ENCODE assay signal across 16 cellular contexts in the genomic region with DNA sequence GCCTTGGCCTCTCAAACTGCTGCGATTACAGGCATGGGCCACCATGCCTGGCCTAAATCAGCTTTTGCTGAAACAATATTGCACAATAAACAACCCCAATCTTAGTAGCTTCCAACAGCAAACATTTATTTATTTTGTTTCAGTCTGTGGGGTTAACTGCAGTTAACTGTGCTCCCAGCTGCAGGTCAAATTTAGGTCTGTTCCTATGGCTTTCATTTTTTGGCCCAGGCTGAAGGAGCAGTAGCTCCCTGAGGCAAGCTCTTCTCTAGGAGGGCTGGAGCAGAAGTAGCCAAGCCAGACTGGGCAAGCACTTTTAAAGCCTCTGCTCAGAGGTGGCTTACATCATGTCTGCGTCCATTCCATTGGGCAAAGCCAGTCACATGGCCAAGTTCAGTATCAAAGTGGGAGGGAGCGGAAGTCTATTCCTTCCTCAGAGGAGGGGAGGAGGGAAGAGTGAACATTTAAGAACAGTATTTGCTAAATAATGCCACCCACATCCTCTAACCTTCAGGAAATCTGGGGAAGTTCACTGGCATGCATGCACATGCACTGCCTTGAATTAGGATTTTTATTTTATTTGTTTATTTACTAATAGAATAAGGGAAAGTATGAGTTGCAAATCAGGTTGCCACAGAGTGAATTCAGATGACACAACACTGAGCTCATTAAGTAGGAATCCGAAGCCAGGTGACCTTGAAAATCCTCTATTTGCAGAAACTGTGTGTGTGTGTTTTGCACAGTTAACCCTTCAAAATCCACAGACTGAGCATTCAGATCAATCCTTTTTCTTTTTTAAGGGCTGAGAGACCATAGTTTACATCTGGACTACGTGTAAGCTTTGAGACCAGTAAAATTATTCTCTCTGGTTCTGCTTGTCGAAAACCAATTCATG.
A peak's percentile ranks its signal among the peaks of the same experiment; 100 is the strongest.
DNase-seq lines count a peak whose midpoint lies in the region; ATAC-seq, FAIRE-seq and TF ChIP-seq lines count a peak whose summit lies in the region.
"Had no signal": no experiment of that assay in that cellular context is flagged by ENCODE, and none has a peak within 500 bp of the region (broad histone marks: within the 10 kb centered on the region; RNA-seq: fewer than 3 reads in every experiment).

No MANE protein-coding gene starts in this region.

- POLR2A ChIA-PET in GM12878 (lab: Charles Lee) = no interaction called here

- SMC1A ChIA-PET in GM12878 (lab: Charles Lee; ENCODE audit: uncharacterized antibody, unreplicated experiment) = no interaction called here

- H3K4me2 ChIP-seq in GM12878 (ENCODE audit: control insufficient read depth, insufficient read depth) (no peak overlapping the region), GM23248 (ENCODE audit: unreplicated experiment) (no peak overlapping the region)

- H3K9me3 ChIP-seq in GM12878 (replicated peaks; ENCODE audit: control insufficient read depth, insufficient read depth, low read length) (no peaks in the 10 kb centered on the region; the same call in 2 of the 3 replicates), GM23248 (ENCODE audit: low read depth) (no peaks in the 10 kb centered on the region), small intestine (ENCODE audit: control insufficient read depth, low read depth) (no peaks in the 10 kb centered on the region)
- H3K9me3 ChIP-seq: Caco-2, esophagus muscularis mucosa, sigmoid colon had no signal

- H3K9ac ChIP-seq in GM12878 (ENCODE audit: control insufficient read depth, insufficient read depth, low read length) = no peak overlapping the region
- H3K9ac ChIP-seq in GM23248 = no peak overlapping the region

- TF ChIP-seq EP300 in GM12878 (IDR thresholded peaks at IDR 0.05; ENCODE audit: borderline replicate concordance in 1 of 2, control insufficient read depth in 1 of 2, low read depth in 2 of 2, low read length in 2 of 2) = no peak

- BruUV-seq in GM12878 (replicated peaks; lab: Mats Ljungman, UMichigan) = no TSS peak

- RAD21 ChIA-PET in GM12878 (lab: Charles Lee; ENCODE audit: unreplicated experiment) = no interaction called here

- H3K27me3 ChIP-seq in GM12878 (replicated peaks in 1 of 2; ENCODE audit: control insufficient read depth in 2 of 2, insufficient read depth in 2 of 2, low read length in 1 of 2) (no peaks in the 10 kb centered on the region), GM23248 (replicated peaks; ENCODE audit: insufficient read depth) (no peaks in the 10 kb centered on the region), small intestine (ENCODE audit: control insufficient read depth in 2 of 2, insufficient read depth in 2 of 2, low read length in 2 of 2) (no peaks in the 10 kb centered on the region)
- H3K27me3 ChIP-seq: esophagus muscularis mucosa, sigmoid colon had no signal

- DNase-seq in Ammon's horn (ENCODE audit: low spot score) = peak; percentile 4
- DNase-seq in HT1080 (ENCODE audit: low read depth) = peak; percentile 26
- no peak for DNase-seq in GM12878 (ENCODE audit: low read depth, low spot score)
- DNase-seq in kidney tubule cell (ENCODE audit: low spot score) = peak; percentile 14
- DNase-seq in NCI-H69 (lab: John Stamatoyannopoulos, UW) = no peak
- no peak for DNase-seq in UCSD-AML1 (lab: John Stamatoyannopoulos, UW; ENCODE audit: unreplicated experiment)
- DNase-seq in GM23248 = no peak
- no peak for DNase-seq in small intestine
- DNase-seq: activated CD8-positive, alpha-beta T cell treated with anti-CD3 and anti-CD28 coated beads for 36 hours; activated gamma-delta T cell treated with Interleukin-2 at 50 U/mL for 16 hours; dermis blood vessel endothelial cell; NCI-H1105 treated with DMSO at 0.1 percent for 48 hours; sigmoid colon; stimulated activated CD4-positive, alpha-beta T cell treated with anti-CD3 and anti-CD28 coated beads, Interleukin-4, amount 100 ng/mL, for 4 hours had no signal

- H4K20me1 ChIP-seq in GM12878 (ENCODE audit: control insufficient read depth, insufficient read depth) (no peaks in the 10 kb centered on the region), GM23248 (ENCODE audit: insufficient read depth) (no peaks in the 10 kb centered on the region)

- H3F3A ChIP-seq in GM23248 (ENCODE audit: insufficient read depth) = no peaks in the 10 kb centered on the region

- H3K36me3 ChIP-seq in GM12878 (ENCODE audit: control insufficient read depth in 2 of 2, insufficient read depth in 2 of 2, low read length in 1 of 2) = no peaks in the 10 kb centered on the region
- H3K36me3 ChIP-seq in GM23248 (ENCODE audit: low read depth) = no peaks in the 10 kb centered on the region
- no peaks in the 10 kb centered on the region for H3K36me3 ChIP-seq in small intestine (ENCODE audit: control insufficient read depth in 2 of 2, insufficient read depth in 2 of 2, low read length in 2 of 2)
- H3K36me3 ChIP-seq: esophagus muscularis mucosa, sigmoid colon had no signal

- WGBS in GM12878 (ENCODE audit: insufficient coverage, insufficient replicate concordance, low lambda C conversion rate, missing lambda C conversion rate) = 25% methylated on average over 5 of the region's 6 CpGs
- WGBS in GM23248 (ENCODE audit: low coverage in 1 of 2, low lambda C conversion rate in 2 of 2, missing lambda C conversion rate in 2 of 2), 2 experiments = 14 to 21% methylated on average over 6 of the region's 6 CpGs
- WGBS in small intestine, 3 donors = 66 to 72% (median 67%) methylated on average over 6 of the region's 6 CpGs

- H3K4me1 ChIP-seq in GM12878 (ENCODE audit: control insufficient read depth, insufficient read depth, low read length) (no peaks in the 10 kb centered on the region), GM23248 (ENCODE audit: insufficient read depth) (no peaks in the 10 kb centered on the region), small intestine (ENCODE audit: control insufficient read depth in 2 of 2, insufficient read depth in 1 of 2, low read depth in 1 of 2, low read length in 1 of 2) (no peaks in the 10 kb centered on the region)
- H3K4me1 ChIP-seq: Caco-2, esophagus muscularis mucosa, sigmoid colon had no signal

- FAIRE-seq in GM12878 (lab: Jason Lieb, UNC) (no peak), small intestine (lab: Jason Lieb, UNC) (no peak)

- TF ChIP-seq CTCF in GM12878 (IDR thresholded peaks at IDR 0.05 in 2 of 3, conservative IDR thresholded peaks at IDR 0.05 in 1 of 3; ENCODE audit: control insufficient read depth in 2 of 3, extremely low read depth in 1 of 3, insufficient read depth in 1 of 3, low read depth in 3 of 3, low read length in 3 of 3) = no peak

- ATAC-seq in GM12878 = peak; percentile 58
- ATAC-seq: activated CD8-positive, alpha-beta T cell treated with anti-CD3 and anti-CD28 coated beads for 36 hours had no signal

- TF ChIP-seq POLR2A in GM12878 (IDR thresholded peaks at IDR 0.05; ENCODE audit: low read depth, low read length) = no peak

- TF ChIP-seq RAD21 in GM12878 (IDR thresholded peaks at IDR 0.05; ENCODE audit: insufficient read depth, low read depth, low read length) = no peak

- H3K79me2 ChIP-seq in GM12878 (ENCODE audit: control insufficient read depth, insufficient read depth, low read length) (no peaks in the 10 kb centered on the region), GM23248 (ENCODE audit: insufficient read depth) (no peaks in the 10 kb centered on the region)

- intact Hi-C loops in GM12878 (cut with micrococcal nuclease; ENCODE audit: unreplicated experiment) = no loop called here

- CTCF ChIA-PET in GM12878 (lab: Yijun Ruan, JAX) = no interaction called here

- H3K27ac ChIP-seq in GM12878 (ENCODE audit: control insufficient read depth, insufficient read depth) (no peak overlapping the region), GM23248 (no peak overlapping the region), small intestine (ENCODE audit: low read depth in 1 of 2, low read length in 1 of 2) (no peak overlapping the region)
- H3K27ac ChIP-seq: esophagus muscularis mucosa, sigmoid colon had no signal

- H2AFZ ChIP-seq in GM12878 (ENCODE audit: control insufficient read depth, low read depth, low read length) (no peak overlapping the region), GM23248 (no peak overlapping the region)

- in situ Hi-C loops in GM12878 (cut with MboI) = no loop called here
- in situ Hi-C loops in GM23248 (cut with MboI) = no loop called here

- H3K9me2 ChIP-seq in GM23248 (ENCODE audit: insufficient read depth) = no peaks in the 10 kb centered on the region

- no peak overlapping the region for H3K4me3 ChIP-seq in GM12878
- no peak overlapping the region for H3K4me3 ChIP-seq in GM23248
- H3K4me3 ChIP-seq in small intestine (ENCODE audit: low read depth in 1 of 2, low read length in 2 of 2) = no peak overlapping the region
- H3K4me3 ChIP-seq: esophagus muscularis mucosa, sigmoid colon had no signal

TF ChIP-seq in GM12878, 131 proteins besides CTCF, POLR2A, EP300 and RAD21:
- TF ChIP-seq, protein P1, sequence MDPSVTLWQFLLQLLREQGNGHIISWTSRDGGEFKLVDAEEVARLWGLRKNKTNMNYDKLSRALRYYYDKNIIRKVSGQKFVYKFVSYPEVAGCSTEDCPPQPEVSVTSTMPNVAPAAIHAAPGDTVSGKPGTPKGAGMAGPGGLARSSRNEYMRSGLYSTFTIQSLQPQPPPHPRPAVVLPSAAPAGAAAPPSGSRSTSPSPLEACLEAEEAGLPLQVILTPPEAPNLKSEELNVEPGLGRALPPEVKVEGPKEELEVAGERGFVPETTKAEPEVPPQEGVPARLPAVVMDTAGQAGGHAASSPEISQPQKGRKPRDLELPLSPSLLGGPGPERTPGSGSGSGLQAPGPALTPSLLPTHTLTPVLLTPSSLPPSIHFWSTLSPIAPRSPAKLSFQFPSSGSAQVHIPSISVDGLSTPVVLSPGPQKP (IDR thresholded peaks at IDR 0.05; ENCODE audit: low read depth, low read length) = no peak
- TF ChIP-seq, protein P2, sequence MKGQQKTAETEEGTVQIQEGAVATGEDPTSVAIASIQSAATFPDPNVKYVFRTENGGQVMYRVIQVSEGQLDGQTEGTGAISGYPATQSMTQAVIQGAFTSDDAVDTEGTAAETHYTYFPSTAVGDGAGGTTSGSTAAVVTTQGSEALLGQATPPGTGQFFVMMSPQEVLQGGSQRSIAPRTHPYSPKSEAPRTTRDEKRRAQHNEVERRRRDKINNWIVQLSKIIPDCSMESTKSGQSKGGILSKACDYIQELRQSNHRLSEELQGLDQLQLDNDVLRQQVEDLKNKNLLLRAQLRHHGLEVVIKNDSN (IDR thresholded peaks at IDR 0.05; ENCODE audit: borderline replicate concordance, extremely low read length, insufficient read depth, low read depth, low read length) = peak; percentile 7

Comparison
In these comparisons a context has a peak if more than half of its experiments do, and no peak if none do; other contexts are left out.
1. DNase-seq: peak in Ammon's horn (single experiment), HT1080 (single experiment) and kidney tubule cell (single experiment); none in GM12878 (single experiment), NCI-H69 (single experiment), UCSD-AML1 (single experiment), GM23248 (single experiment) and small intestine (single experiment).